Comparison of ENCODE assay signal across 8 cellular contexts in the genomic region with DNA sequence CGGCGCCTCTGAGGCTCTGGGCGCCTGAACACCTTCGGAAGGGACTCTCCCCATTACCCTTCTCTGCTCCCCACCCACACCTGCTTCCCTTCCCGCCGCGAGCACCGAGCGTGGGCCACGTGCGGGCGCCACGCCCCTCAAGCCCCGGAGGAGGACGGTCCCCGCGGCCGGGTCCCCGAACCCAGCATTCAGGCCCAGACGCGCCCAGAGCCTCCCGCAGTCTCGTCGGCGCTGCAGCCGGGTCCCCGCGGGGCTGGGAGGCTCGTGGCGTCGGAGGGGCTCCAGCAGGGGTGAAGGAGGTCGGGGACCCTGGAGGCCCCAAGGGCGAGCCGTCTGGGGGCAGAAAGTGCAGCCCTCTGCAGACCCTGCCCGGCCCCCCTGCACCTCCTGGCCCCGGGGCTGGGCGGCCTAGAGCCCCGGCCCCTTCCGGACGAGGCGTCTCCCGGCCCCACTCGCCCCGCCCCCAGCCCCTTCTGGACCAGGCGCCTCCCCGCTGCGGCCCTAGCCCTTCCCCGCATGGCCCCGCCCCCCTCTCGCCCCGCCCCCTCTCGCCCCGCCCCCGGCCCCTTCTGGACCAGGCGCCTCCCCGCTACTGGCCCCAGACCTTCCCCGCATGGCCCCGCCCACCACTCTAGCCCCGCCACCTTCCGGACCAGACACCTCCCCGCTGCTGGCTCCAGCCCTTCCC. TPM values are rescaled to one million over a fixed set of nuclear protein-coding genes. Genes with fewer than 3 reads are reported as not detected.
DNase-seq lines count a peak whose midpoint lies in the region; ATAC-seq, FAIRE-seq and TF ChIP-seq lines count a peak whose summit lies in the region.

No MANE protein-coding gene starts in this region.

- no peak overlapping the region for H3K27ac ChIP-seq in astrocyte (ENCODE audit: low read depth, low read length)

- H3K9me3 Mint-ChIP-seq in Caco-2 (ENCODE audit: unreplicated experiment) (no peaks in the 10 kb centered on the region), astrocyte (ENCODE audit: unreplicated experiment) (no peaks in the 10 kb centered on the region)

- peak; percentile 93 to 96 for DNase-seq in Caco-2
- DNase-seq in T-helper 9 cell = peak; percentile 84
- DNase-seq in astrocyte (ENCODE audit: low read depth) = peak; percentile 49
- DNase-seq in hypothalamus (lab: John Stamatoyannopoulos, UW) = peak in 45 of 51 donors; percentile 5 to 86 (median 55)
- peak; percentile 26 for DNase-seq in skeletal muscle cell (ENCODE audit: low read depth)

- BruUV-seq in Caco-2 (replicated peaks; lab: Mats Ljungman, UMichigan) = no TSS peak

- TF ChIP-seq CTCF in Caco-2 (IDR thresholded peaks at IDR 0.05; ENCODE audit: insufficient read depth in 1 of 2, low read depth in 1 of 2, low read length in 1 of 2, severe bottlenecking in 1 of 2, unreplicated experiment in 1 of 2) (no peak), Loucy (conservative IDR thresholded peaks at IDR 0.05; ENCODE audit: low read length) (no peak), astrocyte (IDR thresholded peaks at IDR 0.05; ENCODE audit: insufficient read depth, low read depth, low read length) (no peak)

- CTCF ChIA-PET in Caco-2 (lab: Charles Lee) = no interaction called here

- H3K4me3 ChIP-seq in Caco-2 (ENCODE audit: low read depth, low read length) (peak overlapping the region; percentile 69), Loucy (ENCODE audit: low read length, poor library complexity, severe bottlenecking) (peak overlapping the region; percentile 66), astrocyte (ENCODE audit: insufficient read depth, low read depth, low read length) (peak overlapping the region; percentile 55), skeletal muscle cell (ENCODE audit: low read depth, low read length) (peak overlapping the region; percentile 67)

- no peaks in the 10 kb centered on the region for H3K79me2 ChIP-seq in Loucy (ENCODE audit: insufficient read depth, low read length)
- H3K79me2 ChIP-seq in astrocyte (ENCODE audit: insufficient read depth, low read length) = no peaks in the 10 kb centered on the region

- no peaks in the 10 kb centered on the region for H3K27me3 ChIP-seq in Caco-2 (replicated peaks; ENCODE audit: control insufficient read depth, insufficient read depth, low read length)
- no peaks in the 10 kb centered on the region for H3K27me3 ChIP-seq in Loucy (ENCODE audit: insufficient read depth, low read length, poor library complexity, severe bottlenecking)
- H3K27me3 ChIP-seq in astrocyte (ENCODE audit: insufficient read depth, low read length) = no peaks in the 10 kb centered on the region

- H3K36me3 Mint-ChIP-seq in Caco-2 (ENCODE audit: insufficient read depth, unreplicated experiment) = no peaks in the 10 kb centered on the region
- H3K36me3 Mint-ChIP-seq in astrocyte (ENCODE audit: low read depth, unreplicated experiment) = no peaks in the 10 kb centered on the region

- no peaks in the 10 kb centered on the region for H3F3A ChIP-seq in Loucy (ENCODE audit: low read depth)

- POLR2A ChIA-PET in Caco-2 (lab: Charles Lee) = no interaction called here

- H3K9ac ChIP-seq in Loucy (ENCODE audit: low read depth, low read length, poor library complexity, severe bottlenecking) (peak overlapping the region; percentile 22), astrocyte (ENCODE audit: low read length) (peak overlapping the region; percentile 43)

- H3K4me2 ChIP-seq in Loucy (ENCODE audit: low read depth, low read length, poor library complexity, severe bottlenecking) = peak overlapping the region; percentile 56
- peak overlapping the region; percentile 83 for H3K4me2 ChIP-seq in astrocyte (ENCODE audit: low read length)

- peak overlapping the region; percentile 61 for H3K4me3 Mint-ChIP-seq in Caco-2 (ENCODE audit: unreplicated experiment)
- peak overlapping the region; percentile 74 for H3K4me3 Mint-ChIP-seq in astrocyte (ENCODE audit: unreplicated experiment)

- H4K20me1 ChIP-seq in Loucy (ENCODE audit: insufficient read depth, low read length, poor library complexity, severe bottlenecking) = no peaks in the 10 kb centered on the region
- no peaks in the 10 kb centered on the region for H4K20me1 ChIP-seq in astrocyte (ENCODE audit: insufficient read depth, low read length)

- H3K27ac Mint-ChIP-seq in Caco-2 (ENCODE audit: unreplicated experiment) (peak overlapping the region; percentile 15), astrocyte (ENCODE audit: unreplicated experiment) (no peak overlapping the region)

- no peaks in the 10 kb centered on the region for H3K9me2 ChIP-seq in Loucy (replicated peaks; ENCODE audit: low read depth, low read length)

- H3K4me1 Mint-ChIP-seq in Caco-2 (ENCODE audit: low read depth, unreplicated experiment) (no peaks in the 10 kb centered on the region), astrocyte (ENCODE audit: low read depth, unreplicated experiment) (peaks cover 6% of the 10 kb centered on the region)

- intact Hi-C loops in Caco-2 (cut with micrococcal nuclease; ENCODE audit: unreplicated experiment) = loop anchor here (2.0 kb wide), 1 partner anchor 47 kb away; no protein-coding TSS in a partner anchor

- no peak for FAIRE-seq in astrocyte (lab: Jason Lieb, UNC)

- H3K4me1 ChIP-seq in Caco-2 (peaks cover 26% of the 10 kb centered on the region; the same call in 1 of the 2 replicates), Loucy (ENCODE audit: insufficient read depth, low read length, poor library complexity, severe bottlenecking) (peaks cover 5% of the 10 kb centered on the region), astrocyte (ENCODE audit: insufficient read depth, low read length) (peaks cover 18% of the 10 kb centered on the region)

- H3K36me3 ChIP-seq in Caco-2 (ENCODE audit: control insufficient read depth, insufficient read depth, low read length) (no peaks in the 10 kb centered on the region), Loucy (ENCODE audit: insufficient read depth, low read length) (no peaks in the 10 kb centered on the region), astrocyte (ENCODE audit: insufficient read depth, low read length) (no peaks in the 10 kb centered on the region)

- ATAC-seq in GM21528 (IDR thresholded peaks at IDR 0.05; ENCODE audit: low FRiP score, unreplicated experiment) = peak; percentile 47
- no peak for ATAC-seq in HG03457 (IDR thresholded peaks at IDR 0.05; ENCODE audit: unreplicated experiment)

- no peaks in the 10 kb centered on the region for H3K9me3 ChIP-seq in Caco-2
- H3K9me3 ChIP-seq in Loucy (ENCODE audit: insufficient read depth, low read depth, low read length) = no peaks in the 10 kb centered on the region
- H3K9me3 ChIP-seq in astrocyte (ENCODE audit: insufficient read depth, low read depth, low read length) = no peaks in the 10 kb centered on the region

- peak overlapping the region; percentile 64; the same call in 1 of the 2 replicates for H2AFZ ChIP-seq in Loucy (ENCODE audit: low read length)
- H2AFZ ChIP-seq in astrocyte (ENCODE audit: low read depth, low read length) = peak overlapping the region; percentile 87

- H3K27me3 Mint-ChIP-seq in Caco-2 (ENCODE audit: insufficient read depth, unreplicated experiment) (no peaks in the 10 kb centered on the region), astrocyte (ENCODE audit: low read depth, unreplicated experiment) (peaks cover 10% of the 10 kb centered on the region)

RNA-seq across cellular contexts. Expression of a gene that starts 0.4 kb away (rescaled TPM):
- total RNA-seq in Caco-2 (2022) (7.1 and 9.4 TPM in 2 replicates), astrocyte (6.4 and 6.6 TPM in 2 replicates)

RNA-seq across cellular contexts. Expression of a gene that starts 19.9 kb away (rescaled TPM):
- total RNA-seq in Caco-2 (2022) = not detected in 2 replicates
- total RNA-seq in astrocyte = not detected in 2 replicates

RNA-seq across cellular contexts. Expression of a gene that starts 24.1 kb away (rescaled TPM):
- total RNA-seq in Caco-2 (2022) (44.3 and 48.5 TPM in 2 replicates), astrocyte (48.7 and 51.5 TPM in 2 replicates)

Comparison
In these comparisons a context has a peak if more than half of its experiments do, and no peak if none do; other contexts are left out.
1. DNase-seq: peak in every context shown above with its lines; median percentile 94 in Caco-2; 84 in T-helper 9 cell; 55 in hypothalamus; 49 in astrocyte; 26 in skeletal muscle cell.